ENCODE assay signal across 13 cellular contexts in the genomic region with DNA sequence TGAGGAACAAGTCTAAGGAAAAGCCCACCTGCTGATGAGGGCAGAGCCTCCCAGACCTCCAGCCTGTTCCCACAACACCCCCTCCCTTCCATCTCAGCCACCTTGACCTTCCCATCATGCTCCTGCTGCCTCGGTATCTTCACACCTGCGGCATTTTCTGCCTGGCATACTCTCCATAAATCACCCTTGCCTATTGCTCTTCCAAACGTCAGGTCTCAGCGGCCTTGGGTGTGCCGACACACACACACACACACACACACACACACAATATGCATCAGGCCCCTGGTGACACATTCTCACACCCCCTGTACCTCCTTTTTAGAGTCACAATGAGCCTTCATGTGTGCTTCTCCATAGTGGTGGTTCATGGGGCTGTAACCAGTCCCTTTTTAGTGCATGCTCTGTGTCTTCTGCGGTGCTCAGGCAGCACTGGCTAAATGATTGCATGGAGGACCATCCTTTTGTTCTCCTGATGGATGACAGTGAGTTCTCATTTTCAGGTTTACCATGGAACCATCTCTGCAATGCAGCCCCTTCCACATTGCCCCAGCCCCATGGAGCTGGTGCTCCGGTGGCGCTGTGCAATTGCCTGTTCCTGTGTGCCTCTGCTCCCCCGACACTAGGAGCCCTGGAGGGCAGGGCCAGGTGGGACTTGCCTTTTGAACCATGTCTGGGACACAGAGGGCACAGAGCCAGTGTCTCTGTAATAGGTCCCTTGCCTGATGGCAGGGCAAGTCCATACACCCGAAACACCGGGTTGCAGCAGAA. TPM values are rescaled to one million over a fixed set of nuclear protein-coding genes. Genes with fewer than 3 reads are reported as not detected.
DNase-seq lines count a peak whose midpoint lies in the region; ATAC-seq and TF ChIP-seq lines count a peak whose summit lies in the region.
"Had no signal": no experiment of that assay in that cellular context is flagged by ENCODE, and none has a peak within 500 bp of the region (broad histone marks: within the 10 kb centered on the region; RNA-seq: fewer than 3 reads in every experiment).

No MANE protein-coding gene starts in this region.

- no TSS peak for BruUV-seq in HCT116 (replicated peaks; lab: Mats Ljungman, UMichigan)

- POLR2A ChIA-PET in HCT116 (lab: Charles Lee), result no interaction called here
- POLR2A ChIA-PET in activated CD4-positive, alpha-beta memory T cell treated with anti-CD3 and anti-CD28 coated beads, Interleukin-2, amount 10 ng/mL, durations not matched to agents 7 days and 5 days (lab: Charles Lee), result no interaction called here

- ATAC-seq in HCT116, result no peak
- ATAC-seq in left lung, result no peak
- ATAC-seq in stimulated activated naive CD8-positive, alpha-beta T cell treated with anti-CD3 and anti-CD28 coated beads, Interleukin-15, amount 100 ng/mL, for 72 hours, result no peak
- no peak for ATAC-seq in GM19395 (IDR thresholded peaks at IDR 0.05; ENCODE audit: unreplicated experiment)
- ATAC-seq: GM12878, heart left ventricle, mucosa of descending colon had no signal

- peak overlapping the region; percentile 24 for H3K4me3 Mint-ChIP-seq in activated CD4-positive, alpha-beta memory T cell treated with anti-CD3 and anti-CD28 coated beads, Interleukin-2, amount 10 ng/mL, durations not matched to agents 7 days and 5 days
- peak overlapping the region; percentile 2 to 4 for H3K4me3 Mint-ChIP-seq in stimulated activated naive CD8-positive, alpha-beta T cell treated with anti-CD3 and anti-CD28 coated beads, Interleukin-15, amount 100 ng/mL, for 72 hours

- H3K27ac Mint-ChIP-seq in activated CD4-positive, alpha-beta memory T cell treated with anti-CD3 and anti-CD28 coated beads, Interleukin-2, amount 10 ng/mL, durations not matched to agents 7 days and 5 days, result no peak overlapping the region
- H3K27ac Mint-ChIP-seq in stimulated activated naive CD8-positive, alpha-beta T cell treated with anti-CD3 and anti-CD28 coated beads, Interleukin-15, amount 100 ng/mL, for 72 hours, result no peak overlapping the region

- TF ChIP-seq POLR2A in HCT116 (IDR thresholded peaks at IDR 0.05; ENCODE audit: borderline replicate concordance, extremely low read depth, insufficient read depth, insufficient read length), result no peak

- peaks cover 37 to 83% of the 10 kb centered on the region in 2 experiments for H3K4me1 ChIP-seq in HCT116 (ENCODE audit: control insufficient read depth in 1 of 2, insufficient read depth in 2 of 2, low read length in 2 of 2)
- H3K4me1 ChIP-seq in left lung, result peaks cover 24 to 39% of the 10 kb centered on the region in 2 donors

- H3K36me3 Mint-ChIP-seq in activated CD4-positive, alpha-beta memory T cell treated with anti-CD3 and anti-CD28 coated beads, Interleukin-2, amount 10 ng/mL, durations not matched to agents 7 days and 5 days (ENCODE audit: low read depth), result no peaks in the 10 kb centered on the region

- no peaks in the 10 kb centered on the region for H3K9me3 Mint-ChIP-seq in activated CD4-positive, alpha-beta memory T cell treated with anti-CD3 and anti-CD28 coated beads, Interleukin-2, amount 10 ng/mL, durations not matched to agents 7 days and 5 days
- no peaks in the 10 kb centered on the region for H3K9me3 Mint-ChIP-seq in stimulated activated naive CD8-positive, alpha-beta T cell treated with anti-CD3 and anti-CD28 coated beads, Interleukin-15, amount 100 ng/mL, for 72 hours

- no peaks in the 10 kb centered on the region for H3K9me3 ChIP-seq in HCT116 (ENCODE audit: control insufficient read depth in 1 of 2, insufficient read depth in 1 of 2, low read depth in 1 of 2, low read length in 2 of 2)
- no peaks in the 10 kb centered on the region for H3K9me3 ChIP-seq in left lung
- H3K9me3 ChIP-seq: heart left ventricle, mucosa of descending colon had no signal

- peaks cover 23% of the 10 kb centered on the region for H3K4me1 Mint-ChIP-seq in activated CD4-positive, alpha-beta memory T cell treated with anti-CD3 and anti-CD28 coated beads, Interleukin-2, amount 10 ng/mL, durations not matched to agents 7 days and 5 days
- H3K4me1 Mint-ChIP-seq in stimulated activated naive CD8-positive, alpha-beta T cell treated with anti-CD3 and anti-CD28 coated beads, Interleukin-15, amount 100 ng/mL, for 72 hours, result peaks cover 44% of the 10 kb centered on the region

- H3K27me3 Mint-ChIP-seq in activated CD4-positive, alpha-beta memory T cell treated with anti-CD3 and anti-CD28 coated beads, Interleukin-2, amount 10 ng/mL, durations not matched to agents 7 days and 5 days, result peaks cover 32% of the 10 kb centered on the region
- peaks cover 20% of the 10 kb centered on the region for H3K27me3 Mint-ChIP-seq in stimulated activated naive CD8-positive, alpha-beta T cell treated with anti-CD3 and anti-CD28 coated beads, Interleukin-15, amount 100 ng/mL, for 72 hours

- H3K79me2 ChIP-seq in HCT116 (ENCODE audit: insufficient read depth, low read length), result peaks cover 30% of the 10 kb centered on the region

- TF ChIP-seq RAD21 in HCT116 (IDR thresholded peaks at IDR 0.05; ENCODE audit: low read depth), result no peak

- H3K9ac ChIP-seq in HCT116 (ENCODE audit: low read length), result peak overlapping the region; percentile 98

- H4K20me1 ChIP-seq in HCT116 (ENCODE audit: insufficient read depth), result no peaks in the 10 kb centered on the region

- no peak overlapping the region for H2AFZ ChIP-seq in HCT116 (ENCODE audit: low read depth, low read length, poor library complexity, severe bottlenecking)

- H3K4me3 ChIP-seq in HCT116 (replicated peaks in 1 of 2; ENCODE audit: low read depth in 1 of 2, low read length in 2 of 2) (no peak overlapping the region), left lung (no peak overlapping the region)
- H3K4me3 ChIP-seq: GM12878, mucosa of descending colon had no signal

- no peaks in the 10 kb centered on the region for H3K27me3 ChIP-seq in HCT116 (ENCODE audit: insufficient read depth, low read length)
- peaks cover 0 to 45% of the 10 kb centered on the region in 2 donors for H3K27me3 ChIP-seq in left lung

- intact Hi-C loops in HCT116 (cut with micrococcal nuclease) (no loop called here), left lung (cut with DNase I) (no loop called here)

- CTCF ChIA-PET in HCT116 (lab: Charles Lee), result no interaction called here
- CTCF ChIA-PET in activated CD4-positive, alpha-beta memory T cell treated with anti-CD3 and anti-CD28 coated beads, Interleukin-2, amount 10 ng/mL, durations not matched to agents 7 days and 5 days (lab: Charles Lee), result no interaction called here

- no peaks in the 10 kb centered on the region for H3K9me2 ChIP-seq in HCT116 (ENCODE audit: insufficient read depth)

- DNase-seq in HCT116 (ENCODE audit: low read depth, low spot score), result no peak
- DNase-seq in activated CD4-positive, alpha-beta memory T cell treated with anti-CD3 and anti-CD28 coated beads, Interleukin-2, amount 10 ng/mL, durations not matched to agents 7 days and 5 days, result no peak
- DNase-seq in left lung, result peak in 1 of 2 donors; percentile 55
- no peak for DNase-seq in stimulated activated naive CD8-positive, alpha-beta T cell treated with anti-CD3 and anti-CD28 coated beads, Interleukin-15, amount 100 ng/mL, for 72 hours
- no peak for DNase-seq in epidermal melanocyte (ENCODE audit: insufficient read length, low spot score)
- no peak for DNase-seq in KG1 (lab: John Stamatoyannopoulos, UW)
- DNase-seq: NCI-H1417 treated with DMSO at 0.1 percent for 48 hours had no signal

- H3K4me2 ChIP-seq in HCT116 (ENCODE audit: low read length), result peak overlapping the region; percentile 90

- TF ChIP-seq CTCF in HCT116 (IDR thresholded peaks at IDR 0.05 in 2 of 3, conservative IDR thresholded peaks at IDR 0.05 in 1 of 3; ENCODE audit: borderline replicate concordance in 1 of 3, insufficient read depth in 1 of 3, low read depth in 2 of 3, low read length in 2 of 3), result no peak
- no peak for TF ChIP-seq CTCF in left lung (IDR thresholded peaks at IDR 0.05)

- RAD21 ChIA-PET in HCT116 (lab: Charles Lee; ENCODE audit: low non-redundant PET in 1 of 2, low total read pairs in 2 of 2, uncharacterized antibody in 2 of 2, unreplicated experiment in 2 of 2), result no interaction called here

- peak overlapping the region; percentile 95 for H3K27ac ChIP-seq in HCT116 (ENCODE audit: low read depth, low read length)
- H3K27ac ChIP-seq in left lung, result peak overlapping the region; percentile 89 to 92

- H3K36me3 ChIP-seq in HCT116 (ENCODE audit: control insufficient read depth in 1 of 2, insufficient read depth in 2 of 2, low read length in 2 of 2) (no peaks in the 10 kb centered on the region), left lung (no peaks in the 10 kb centered on the region)
- H3K36me3 ChIP-seq: heart left ventricle had no signal

TF ChIP-seq in HCT116, 20 proteins besides CTCF, POLR2A, EP300 and RAD21 (continues in another document):
- no peak for TF ChIP-seq CBX3 (IDR thresholded peaks at IDR 0.05; ENCODE audit: low read depth)

RNA-seq across cellular contexts. Expression of a gene that starts 4.5 kb away (rescaled TPM):
- total RNA-seq in HCT116 (2021; ENCODE audit: unreplicated experiment) (448 TPM), left lung (10 to 100 TPM; 47.9 to 94.1 TPM)
- 582 and 667 TPM in 2 replicates for polyA plus RNA-seq in HCT116 (2012)
- total RNA-seq in activated CD4-positive, alpha-beta memory T cell treated with anti-CD3 and anti-CD28 coated beads, Interleukin-2, amount 10 ng/mL, durations not matched to agents 7 days and 5 days, result not detected
- total RNA-seq: T-helper 2 cell treated with Interferon-gamma antibody and Interleukin-4, amounts not matched to agents 100 ng/mL and 5 ng/mL, for 36 hours had no signal

RNA-seq across cellular contexts. Expression of a gene that starts 14.4 kb away (rescaled TPM):
- 61.1 TPM for total RNA-seq in HCT116 (2021; ENCODE audit: unreplicated experiment)
- polyA plus RNA-seq in HCT116 (2012), result 120 and 159 TPM in 2 replicates
- not detected for total RNA-seq in activated CD4-positive, alpha-beta memory T cell treated with anti-CD3 and anti-CD28 coated beads, Interleukin-2, amount 10 ng/mL, durations not matched to agents 7 days and 5 days
- 10 to 100 TPM in 1 of 2 donors, 1 to 10 TPM in 1; 4.3 to 15.0 TPM for total RNA-seq in left lung
- total RNA-seq: T-helper 2 cell treated with Interferon-gamma antibody and Interleukin-4, amounts not matched to agents 100 ng/mL and 5 ng/mL, for 36 hours had no signal

RNA-seq across cellular contexts. Expression of a gene that starts 15.4 kb away (rescaled TPM):
- total RNA-seq in HCT116 (2021; ENCODE audit: unreplicated experiment) (8.3 TPM), left lung (10 to 100 TPM; 20.6 to 41.8 TPM)
- polyA plus RNA-seq in HCT116 (2012), result 16.8 and 19.6 TPM in 2 replicates
- total RNA-seq in activated CD4-positive, alpha-beta memory T cell treated with anti-CD3 and anti-CD28 coated beads, Interleukin-2, amount 10 ng/mL, durations not matched to agents 7 days and 5 days, result not detected
- total RNA-seq: T-helper 2 cell treated with Interferon-gamma antibody and Interleukin-4, amounts not matched to agents 100 ng/mL and 5 ng/mL, for 36 hours had no signal

RNA-seq across cellular contexts. Expression of a gene that starts 47.3 kb away (rescaled TPM):
- total RNA-seq in HCT116 (2021; ENCODE audit: unreplicated experiment), result 2.7 TPM
- polyA plus RNA-seq in HCT116 (2012), result 10.4 and 12.6 TPM in 2 replicates
- total RNA-seq in activated CD4-positive, alpha-beta memory T cell treated with anti-CD3 and anti-CD28 coated beads, Interleukin-2, amount 10 ng/mL, durations not matched to agents 7 days and 5 days, result not detected
- not detected for total RNA-seq in left lung
- total RNA-seq: dermis microvascular lymphatic vessel endothelial cell; GM12878; heart left ventricle; mucosa of descending colon; T-helper 2 cell treated with Interferon-gamma antibody and Interleukin-4, amounts not matched to agents 100 ng/mL and 5 ng/mL, for 36 hours had no signal
- polyA plus RNA-seq: GM12878, heart left ventricle had no signal

Comparison
In these comparisons a context has a peak if more than half of its experiments do, and no peak if none do; other contexts are left out.
1. RNA of a gene that starts 4.5 kb away (total RNA-seq): 448 TPM in HCT116 (single experiment) and 47.9 to 94.1 TPM in left lung; not detected in activated CD4-positive, alpha-beta memory T cell treated with anti-CD3 and anti-CD28 coated beads, Interleukin-2, amount 10 ng/mL, durations not matched to agents 7 days and 5 days; every median in the first group is over 10 times any median in the second.
2. RNA of a gene that starts 14.4 kb away (total RNA-seq): 61.1 TPM in HCT116 (single experiment) and 4.3 to 15.0 TPM in left lung; not detected in activated CD4-positive, alpha-beta memory T cell treated with anti-CD3 and anti-CD28 coated beads, Interleukin-2, amount 10 ng/mL, durations not matched to agents 7 days and 5 days; every median in the first group is over 4 times any median in the second.